Comparison of ENCODE assay signal across 22 cellular contexts in genomic region chr10:85599081-85599480, GRCh38.
DNase-seq lines count a peak whose midpoint lies in the region; ATAC-seq and TF ChIP-seq lines count a peak whose summit lies in the region.
"Had no signal": no experiment of that assay in that cellular context is flagged by ENCODE, and none has a peak within 500 bp of the region (broad histone marks: within the 10 kb centered on the region; RNA-seq: fewer than 3 reads in every experiment).

No MANE protein-coding gene starts in this region.

- H3K79me2 ChIP-seq in smooth muscle cell (ENCODE audit: low read depth) = no peaks in the 10 kb centered on the region

- no peaks in the 10 kb centered on the region for H3K9me3 Mint-ChIP-seq in stimulated activated effector memory CD8-positive, alpha-beta T cell treated with anti-CD3 and anti-CD28 coated beads, Interleukin-12 subunit alpha, Interleukin-12 subunit beta, amount 100 ng/mL, for 72 hours
- H3K9me3 Mint-ChIP-seq: CD4-positive, alpha-beta memory T cell had no signal

- WGBS in smooth muscle cell (ENCODE audit: low lambda C conversion rate) = 100% methylated on average over 2 of the region's 2 CpGs

- H3K27me3 ChIP-seq in right atrium auricular region = no peaks in the 10 kb centered on the region
- H3K27me3 ChIP-seq in smooth muscle cell (ENCODE audit: low read depth) = no peaks in the 10 kb centered on the region
- H3K27me3 ChIP-seq: BLaER1 treated with 17β-estradiol and CSF1 and Interleukin-3, amounts not matched to agents 10 nM and 100 nM; Peyer's patch had no signal

- TF ChIP-seq CTCF in right atrium auricular region (IDR thresholded peaks at IDR 0.05) = no peak
- TF ChIP-seq CTCF in smooth muscle cell (IDR thresholded peaks at IDR 0.05; ENCODE audit: borderline replicate concordance, insufficient read depth, poor library complexity, severe bottlenecking) = no peak
- no peak for TF ChIP-seq CTCF in coronary artery (IDR thresholded peaks at IDR 0.05)

- no peak overlapping the region for H3K9ac ChIP-seq in smooth muscle cell (ENCODE audit: low read depth)
- H3K9ac ChIP-seq: BLaER1 treated with 17β-estradiol and CSF1 and Interleukin-3, amounts not matched to agents 10 nM and 100 nM had no signal

- H3K4me1 Mint-ChIP-seq in stimulated activated effector memory CD8-positive, alpha-beta T cell treated with anti-CD3 and anti-CD28 coated beads, Interleukin-12 subunit alpha, Interleukin-12 subunit beta, amount 100 ng/mL, for 72 hours = peaks cover 28% of the 10 kb centered on the region

- H3K27ac Mint-ChIP-seq in stimulated activated effector memory CD8-positive, alpha-beta T cell treated with anti-CD3 and anti-CD28 coated beads, Interleukin-12 subunit alpha, Interleukin-12 subunit beta, amount 100 ng/mL, for 72 hours = no peak overlapping the region

- H3K4me3 Mint-ChIP-seq in stimulated activated effector memory CD8-positive, alpha-beta T cell treated with anti-CD3 and anti-CD28 coated beads, Interleukin-12 subunit alpha, Interleukin-12 subunit beta, amount 100 ng/mL, for 72 hours = no peak overlapping the region
- H3K4me3 Mint-ChIP-seq: CD4-positive, alpha-beta memory T cell had no signal

- H3K4me3 ChIP-seq in right atrium auricular region (no peak overlapping the region), smooth muscle cell (no peak overlapping the region), coronary artery (no peak overlapping the region)
- H3K4me3 ChIP-seq: BLaER1 treated with 17β-estradiol and CSF1 and Interleukin-3, amounts not matched to agents 10 nM and 100 nM; Peyer's patch had no signal

- no peak overlapping the region for H3K27ac ChIP-seq in right atrium auricular region
- H3K27ac ChIP-seq in smooth muscle cell (ENCODE audit: low read depth) = no peak overlapping the region
- H3K27ac ChIP-seq in coronary artery = no peak overlapping the region
- H3K27ac ChIP-seq: BLaER1 treated with 17β-estradiol and CSF1 and Interleukin-3, amounts not matched to agents 10 nM and 100 nM; Peyer's patch had no signal

- H4K20me1 ChIP-seq in smooth muscle cell (ENCODE audit: low read depth) = no peaks in the 10 kb centered on the region
- H4K20me1 ChIP-seq: BLaER1 treated with 17β-estradiol and CSF1 and Interleukin-3, amounts not matched to agents 10 nM and 100 nM had no signal

- H3K9me3 ChIP-seq in right atrium auricular region = no peaks in the 10 kb centered on the region
- no peaks in the 10 kb centered on the region for H3K9me3 ChIP-seq in smooth muscle cell (replicated peaks; ENCODE audit: low read depth)
- H3K9me3 ChIP-seq: BLaER1 treated with 17β-estradiol and CSF1 and Interleukin-3, amounts not matched to agents 10 nM and 100 nM; Caco-2; Peyer's patch had no signal

- peak; percentile 30 for DNase-seq in right atrium auricular region (ENCODE audit: low spot score)
- no peak for DNase-seq in cardiac septum (ENCODE audit: low spot score)
- peak; percentile 38 for DNase-seq in islet precursor cell
- no peak for DNase-seq in smooth muscle cell (lab: John Stamatoyannopoulos, UW; ENCODE audit: unreplicated experiment)
- DNase-seq in stimulated activated effector memory CD8-positive, alpha-beta T cell treated with anti-CD3 and anti-CD28 coated beads, Interleukin-12 subunit alpha, Interleukin-12 subunit beta, amount 100 ng/mL, for 72 hours (ENCODE audit: low spot score in 2 of 2) = no peak
- DNase-seq in coronary artery (ENCODE audit: low spot score) = no peak
- no peak for DNase-seq in left colon
- DNase-seq: 8988T; Caco-2; CD4-positive, alpha-beta memory T cell; DMS 273 treated with DMSO at 0.1 percent for 48 hours; DMS79 treated with DMSO at 0.1 percent for 48 hours; Karpas-422; NCI-H1694; NCI-H2081 treated with DMSO at 0.1 percent for 48 hours; NCI-H2171 treated with DMSO at 0.1 percent for 48 hours; NCI-H446; NCI-H526; Peyer's patch had no signal

- intact Hi-C loops in cardiac septum (cut with DNase I) (no loop called here), left colon (cut with DNase I, micrococcal nuclease) (no loop called here)

- H3K4me2 ChIP-seq in smooth muscle cell = no peak overlapping the region
- H3K4me2 ChIP-seq: BLaER1 treated with 17β-estradiol and CSF1 and Interleukin-3, amounts not matched to agents 10 nM and 100 nM had no signal

- no peaks in the 10 kb centered on the region for H3K36me3 Mint-ChIP-seq in stimulated activated effector memory CD8-positive, alpha-beta T cell treated with anti-CD3 and anti-CD28 coated beads, Interleukin-12 subunit alpha, Interleukin-12 subunit beta, amount 100 ng/mL, for 72 hours
- H3K36me3 Mint-ChIP-seq: CD4-positive, alpha-beta memory T cell had no signal

- H2AFZ ChIP-seq in smooth muscle cell (ENCODE audit: low read depth) = no peak overlapping the region

- ATAC-seq in HG02870 (IDR thresholded peaks at IDR 0.05; ENCODE audit: unreplicated experiment) (peak; percentile 11), left colon (no peak)
- ATAC-seq in stimulated activated effector memory CD8-positive, alpha-beta T cell treated with anti-CD3 and anti-CD28 coated beads, Interleukin-12 subunit alpha, Interleukin-12 subunit beta, amount 100 ng/mL, for 72 hours = no peak
- ATAC-seq: SK-N-SH treated with all-trans-retinoic acid at 6 μM for 48 hours had no signal

- no peaks in the 10 kb centered on the region for H3F3A ChIP-seq in smooth muscle cell (ENCODE audit: low read depth)

- no peaks in the 10 kb centered on the region for H3K4me1 ChIP-seq in right atrium auricular region
- H3K4me1 ChIP-seq in smooth muscle cell (ENCODE audit: low read depth) = no peaks in the 10 kb centered on the region
- H3K4me1 ChIP-seq: Caco-2, Peyer's patch had no signal

- H3K36me3 ChIP-seq in right atrium auricular region (no peaks in the 10 kb centered on the region), smooth muscle cell (ENCODE audit: low read depth) (no peaks in the 10 kb centered on the region)
- H3K36me3 ChIP-seq: BLaER1 treated with 17β-estradiol and CSF1 and Interleukin-3, amounts not matched to agents 10 nM and 100 nM; Peyer's patch had no signal

Comparison
In these comparisons a context has a peak if more than half of its experiments do, and no peak if none do; other contexts are left out.
1. DNase-seq: peak in right atrium auricular region (single experiment) and islet precursor cell (single experiment); none in cardiac septum (single experiment), smooth muscle cell (single experiment), stimulated activated effector memory CD8-positive, alpha-beta T cell treated with anti-CD3 and anti-CD28 coated beads, Interleukin-12 subunit alpha, Interleukin-12 subunit beta, amount 100 ng/mL, for 72 hours (0 of 2), coronary artery (single experiment) and left colon (0 of 2).